In the genomic region with DNA sequence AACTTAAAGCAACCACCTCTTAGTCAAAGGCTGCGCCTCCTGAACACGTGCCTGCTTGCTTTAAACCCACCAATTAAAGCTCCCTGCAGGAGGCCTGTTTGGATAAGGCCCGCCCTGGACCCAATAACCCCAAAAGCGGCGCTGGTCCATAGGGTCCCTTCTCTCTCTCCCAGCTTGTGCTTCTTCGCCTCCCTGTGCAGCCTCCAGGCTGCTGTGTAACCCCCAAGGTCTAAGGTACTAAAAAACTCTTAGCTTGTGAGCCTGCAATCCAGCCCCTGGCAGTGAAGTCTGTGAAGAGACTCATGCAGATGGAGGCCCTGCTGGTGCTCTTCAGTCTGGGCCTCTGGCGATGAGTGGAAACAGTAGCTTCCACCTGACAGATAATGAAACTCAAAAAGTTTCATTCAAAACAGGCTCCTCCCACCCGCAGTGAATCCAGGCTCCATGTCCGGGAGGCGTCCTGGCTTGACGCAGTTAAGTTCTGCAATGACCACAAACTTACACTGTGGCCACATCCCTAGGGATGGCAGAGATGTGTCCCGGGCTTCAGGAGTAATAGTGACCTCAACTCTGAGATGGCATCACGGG, we compare ENCODE assay signal across 9 cellular contexts.
DNase-seq lines count a peak whose midpoint lies in the region; ATAC-seq, FAIRE-seq and TF ChIP-seq lines count a peak whose summit lies in the region.
"Had no signal": no experiment of that assay in that cellular context is flagged by ENCODE, and none has a peak within 500 bp of the region (broad histone marks: within the 10 kb centered on the region; RNA-seq: fewer than 3 reads in every experiment).

No MANE protein-coding gene starts in this region.

- no peak overlapping the region for H3K9ac ChIP-seq in GM12878 (ENCODE audit: control insufficient read depth, insufficient read depth, low read length)

- no peaks in the 10 kb centered on the region for H3K27me3 ChIP-seq in GM12878 (replicated peaks in 1 of 2; ENCODE audit: control insufficient read depth in 2 of 2, insufficient read depth in 2 of 2, low read length in 1 of 2)

- peaks cover 85% of the 10 kb centered on the region for H3K4me1 Mint-ChIP-seq in stimulated activated effector memory CD8-positive, alpha-beta T cell treated with anti-CD3 and anti-CD28 coated beads, Interleukin-12 subunit alpha, Interleukin-12 subunit beta, amount 100 ng/mL, for 72 hours

- H3K9me3 ChIP-seq in GM12878 (replicated peaks; ENCODE audit: control insufficient read depth, insufficient read depth, low read length) (no peaks in the 10 kb centered on the region), OCI-LY7 (ENCODE audit: low read length) (no peaks in the 10 kb centered on the region)

- FAIRE-seq in GM12878 (lab: Jason Lieb, UNC): peak; percentile 41

- no peak for TF ChIP-seq POLR2A in GM12878 (IDR thresholded peaks at IDR 0.05; ENCODE audit: low read depth, low read length)

- H3K4me2 ChIP-seq in GM12878 (ENCODE audit: control insufficient read depth, insufficient read depth) (peak overlapping the region; percentile 17; the same call in 1 of the 2 replicates), OCI-LY7 (ENCODE audit: low read length) (no peak overlapping the region)

- peaks cover 21% of the 10 kb centered on the region for H3K79me2 ChIP-seq in GM12878 (ENCODE audit: control insufficient read depth, insufficient read depth, low read length)
- H3K79me2 ChIP-seq in OCI-LY7 (ENCODE audit: insufficient read depth, low read depth, low read length): peaks cover 49% of the 10 kb centered on the region

- CTCF ChIA-PET in GM12878 (lab: Yijun Ruan, JAX): interaction anchor here (0.6 to 2.7 kb wide), 15 partner anchors 9 to 1208 kb away, joined by 3 to 9 read pairs (median 4); no protein-coding TSS in a partner anchor
- CTCF ChIA-PET in OCI-LY7 (lab: Charles Lee; ENCODE audit: unreplicated experiment): no interaction called here

- DNase-seq in GM12878 (ENCODE audit: low read depth, low spot score): no peak
- peak in 1 of 2 donors; percentile 76 for DNase-seq in stimulated activated effector memory CD8-positive, alpha-beta T cell treated with anti-CD3 and anti-CD28 coated beads, Interleukin-12 subunit alpha, Interleukin-12 subunit beta, amount 100 ng/mL, for 72 hours (ENCODE audit: low spot score in 2 of 2)
- no peak for DNase-seq in COLO829 (ENCODE audit: low spot score)
- no peak for DNase-seq in DMS53 (lab: John Stamatoyannopoulos, UW)
- no peak for DNase-seq in OCI-LY7 (ENCODE audit: low spot score)
- DNase-seq: aorta, OCI-M1 had no signal

- H3K27ac Mint-ChIP-seq in stimulated activated effector memory CD8-positive, alpha-beta T cell treated with anti-CD3 and anti-CD28 coated beads, Interleukin-12 subunit alpha, Interleukin-12 subunit beta, amount 100 ng/mL, for 72 hours: peak overlapping the region; percentile 94

- no peak overlapping the region for H3K4me3 ChIP-seq in GM12878
- H3K4me3 ChIP-seq in OCI-LY7 (ENCODE audit: low read depth, low read length, poor library complexity, severe bottlenecking): no peak overlapping the region

- H3K4me3 Mint-ChIP-seq in stimulated activated effector memory CD8-positive, alpha-beta T cell treated with anti-CD3 and anti-CD28 coated beads, Interleukin-12 subunit alpha, Interleukin-12 subunit beta, amount 100 ng/mL, for 72 hours: peak overlapping the region; percentile 69

- peak overlapping the region; percentile 50 for H3K27ac ChIP-seq in GM12878 (ENCODE audit: control insufficient read depth, insufficient read depth)
- no peak overlapping the region for H3K27ac ChIP-seq in OCI-LY7 (ENCODE audit: low read depth, low read length, poor library complexity, severe bottlenecking)

- in situ Hi-C loops in GM12878 (cut with MboI): no loop called here

- H3K9me3 Mint-ChIP-seq in stimulated activated effector memory CD8-positive, alpha-beta T cell treated with anti-CD3 and anti-CD28 coated beads, Interleukin-12 subunit alpha, Interleukin-12 subunit beta, amount 100 ng/mL, for 72 hours: no peaks in the 10 kb centered on the region

- H3K4me1 ChIP-seq in GM12878 (ENCODE audit: control insufficient read depth, insufficient read depth, low read length): peaks cover 28% of the 10 kb centered on the region
- no peaks in the 10 kb centered on the region for H3K4me1 ChIP-seq in OCI-LY7 (ENCODE audit: insufficient read depth, low read length, poor library complexity, severe bottlenecking)

- no peak for TF ChIP-seq CTCF in GM12878 (IDR thresholded peaks at IDR 0.05 in 2 of 3, conservative IDR thresholded peaks at IDR 0.05 in 1 of 3; ENCODE audit: control insufficient read depth in 2 of 3, extremely low read depth in 1 of 3, insufficient read depth in 1 of 3, low read depth in 3 of 3, low read length in 3 of 3)
- no peak for TF ChIP-seq CTCF in OCI-LY7 (conservative IDR thresholded peaks at IDR 0.05; ENCODE audit: low read length)

- intact Hi-C loops in GM12878 (cut with micrococcal nuclease; ENCODE audit: unreplicated experiment) (no loop called here), OCI-LY7 (cut with micrococcal nuclease; ENCODE audit: unreplicated experiment) (no loop called here)

- BruUV-seq in GM12878 (replicated peaks; lab: Mats Ljungman, UMichigan): no TSS peak
- BruUV-seq in OCI-LY7 (replicated peaks; lab: Mats Ljungman, UMichigan): no TSS peak

- H3K9me2 ChIP-seq in OCI-LY7 (ENCODE audit: insufficient read depth, low read length): no peaks in the 10 kb centered on the region

- POLR2A ChIA-PET in GM12878 (lab: Charles Lee): interaction anchor here (0.6 to 2.6 kb wide), 10 partner anchors 8 to 269 kb away, joined by 3 to 11 read pairs (median 5); no protein-coding TSS in a partner anchor
- POLR2A ChIA-PET in OCI-LY7 (lab: Charles Lee): interaction anchor here (3.3 kb wide), 1 partner anchor 9 kb away, joined by 12 read pairs; no protein-coding TSS in a partner anchor

- RAD21 ChIA-PET in GM12878 (lab: Charles Lee; ENCODE audit: unreplicated experiment): interaction anchor here (0.6 to 3.6 kb wide), 15 partner anchors 9 to 371 kb away, joined by 3 to 18 read pairs (median 4); no protein-coding TSS in a partner anchor

- 38% methylated on average over 13 of the region's 13 CpGs for whole genome bisulfite sequencing in GM12878 (ENCODE audit: insufficient coverage, insufficient replicate concordance, low lambda C conversion rate, missing lambda C conversion rate)

- H3K36me3 ChIP-seq in GM12878 (ENCODE audit: control insufficient read depth in 2 of 2, insufficient read depth in 2 of 2, low read length in 1 of 2): peaks cover 39 to 53% of the 10 kb centered on the region in 2 experiments
- peaks cover 100% of the 10 kb centered on the region for H3K36me3 ChIP-seq in OCI-LY7 (ENCODE audit: insufficient read depth, low read length)

- peaks cover 98% of the 10 kb centered on the region for H3K36me3 Mint-ChIP-seq in stimulated activated effector memory CD8-positive, alpha-beta T cell treated with anti-CD3 and anti-CD28 coated beads, Interleukin-12 subunit alpha, Interleukin-12 subunit beta, amount 100 ng/mL, for 72 hours

- H2AFZ ChIP-seq in GM12878 (ENCODE audit: control insufficient read depth, low read depth, low read length): no peak overlapping the region
- H2AFZ ChIP-seq in OCI-LY7 (ENCODE audit: low read length): no peak overlapping the region

- TF ChIP-seq EP300 in GM12878 (IDR thresholded peaks at IDR 0.05; ENCODE audit: borderline replicate concordance in 1 of 2, control insufficient read depth in 1 of 2, low read depth in 2 of 2, low read length in 2 of 2): no peak

- H4K20me1 ChIP-seq in GM12878 (ENCODE audit: control insufficient read depth, insufficient read depth) (no peaks in the 10 kb centered on the region), OCI-LY7 (ENCODE audit: insufficient read depth, low read length) (no peaks in the 10 kb centered on the region)

- ATAC-seq in GM19351 (IDR thresholded peaks at IDR 0.05; ENCODE audit: unreplicated experiment) (peak; percentile 74), HG03135 (IDR thresholded peaks at IDR 0.05; ENCODE audit: unreplicated experiment) (peak; percentile 59), GM12878 (peak; percentile 89)
- ATAC-seq in stimulated activated effector memory CD8-positive, alpha-beta T cell treated with anti-CD3 and anti-CD28 coated beads, Interleukin-12 subunit alpha, Interleukin-12 subunit beta, amount 100 ng/mL, for 72 hours: peak; percentile 87

- no peak for TF ChIP-seq RAD21 in GM12878 (IDR thresholded peaks at IDR 0.05; ENCODE audit: insufficient read depth, low read depth, low read length)

- SMC1A ChIA-PET in GM12878 (lab: Charles Lee; ENCODE audit: uncharacterized antibody, unreplicated experiment): interaction anchor here (0.6 to 6.4 kb wide), 24 partner anchors 8 to 379 kb away, joined by 3 to 50 read pairs (median 5); a partner anchor contains a TSS

TF ChIP-seq in GM12878, 131 proteins besides CTCF, POLR2A, EP300 and RAD21 (continues in another document):
- TF ChIP-seq, protein P1, sequence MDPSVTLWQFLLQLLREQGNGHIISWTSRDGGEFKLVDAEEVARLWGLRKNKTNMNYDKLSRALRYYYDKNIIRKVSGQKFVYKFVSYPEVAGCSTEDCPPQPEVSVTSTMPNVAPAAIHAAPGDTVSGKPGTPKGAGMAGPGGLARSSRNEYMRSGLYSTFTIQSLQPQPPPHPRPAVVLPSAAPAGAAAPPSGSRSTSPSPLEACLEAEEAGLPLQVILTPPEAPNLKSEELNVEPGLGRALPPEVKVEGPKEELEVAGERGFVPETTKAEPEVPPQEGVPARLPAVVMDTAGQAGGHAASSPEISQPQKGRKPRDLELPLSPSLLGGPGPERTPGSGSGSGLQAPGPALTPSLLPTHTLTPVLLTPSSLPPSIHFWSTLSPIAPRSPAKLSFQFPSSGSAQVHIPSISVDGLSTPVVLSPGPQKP (IDR thresholded peaks at IDR 0.05; ENCODE audit: low read depth, low read length): no peak
- TF ChIP-seq STAT3 (IDR thresholded peaks at IDR 0.05; ENCODE audit: low read depth, low read length) (no peak), IKZF1 (conservative IDR thresholded peaks at IDR 0.05) (peak; percentile 47; the same call in 1 of the 2 replicates), MTA2 (IDR thresholded peaks at IDR 0.05; ENCODE audit: low read depth) (no peak), BCL11A (IDR thresholded peaks at IDR 0.05; ENCODE audit: low read depth, low read length) (no peak), RUNX3 (IDR thresholded peaks at IDR 0.05; ENCODE audit: low read length) (peak; percentile 60), GATAD2B (conservative IDR thresholded peaks at IDR 0.05; ENCODE audit: low read depth) (no peak), POU2F2 (IDR thresholded peaks at IDR 0.05; ENCODE audit: borderline replicate concordance, low read depth, low read length) (no peak), TAF1 (IDR thresholded peaks at IDR 0.05; ENCODE audit: borderline replicate concordance, low read depth, low read length) (0 out of 2 replicates have a peak, but pooled peaks have one; percentile 25), SP1 (IDR thresholded peaks at IDR 0.05; ENCODE audit: low read depth, low read length) (no peak), WRNIP1 (IDR thresholded peaks at IDR 0.05; ENCODE audit: borderline replicate concordance, low read depth, low read length) (no peak), IRF4 (IDR thresholded peaks at IDR 0.05; ENCODE audit: low read depth, low read length) (0 out of 2 replicates have a peak, but pooled peaks have one; percentile 32), CBX3 (IDR thresholded peaks at IDR 0.05; ENCODE audit: borderline replicate concordance, low read depth) (no peak), SIN3A (IDR thresholded peaks at IDR 0.05; ENCODE audit: low read depth, low read length) (no peak)
